ENCODE assay signal across 9 cellular contexts in the genomic region with DNA sequence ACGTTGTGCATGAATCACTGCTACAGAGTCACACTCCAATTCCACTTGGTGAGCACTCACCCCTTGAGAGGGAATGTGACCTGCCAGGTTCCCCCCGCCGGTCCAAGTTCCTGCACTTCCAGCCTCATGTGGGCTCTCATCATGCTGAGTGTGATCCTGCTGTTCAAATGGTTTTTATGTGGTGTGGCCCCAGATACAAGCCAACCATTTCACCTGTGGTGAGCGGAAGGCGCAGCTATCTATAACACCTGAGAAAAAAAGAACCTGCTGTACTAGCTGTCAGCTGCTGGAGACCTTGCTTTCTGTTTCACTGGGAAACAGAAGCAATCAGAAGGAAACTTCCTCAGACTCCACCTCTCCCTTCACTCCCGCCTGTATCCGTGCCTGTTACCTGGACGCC.
DNase-seq lines count a peak whose midpoint lies in the region; ATAC-seq, FAIRE-seq and TF ChIP-seq lines count a peak whose summit lies in the region.
"Had no signal": no experiment of that assay in that cellular context is flagged by ENCODE, and none has a peak within 500 bp of the region (broad histone marks: within the 10 kb centered on the region; RNA-seq: fewer than 3 reads in every experiment).

No MANE protein-coding gene starts in this region.

- H3K4me1 ChIP-seq in OCI-LY1 (ENCODE audit: insufficient read depth, low read length, severe bottlenecking) (peaks cover 64% of the 10 kb centered on the region), K562 (replicated peaks in 1 of 2; ENCODE audit: control insufficient read depth in 2 of 2, insufficient read depth in 2 of 2, low read length in 2 of 2) (peaks cover 2 to 4% of the 10 kb centered on the region in 2 experiments; a peak in 1 of 5 replicates), neuronal stem cell (ENCODE audit: control insufficient read depth in 2 of 2, insufficient read depth in 1 of 2, low read depth in 1 of 2, low read length in 2 of 2) (no peaks in the 10 kb centered on the region)

- no peak overlapping the region for H3K14ac ChIP-seq in neuronal stem cell (ENCODE audit: low read length)

- H2AFZ ChIP-seq in OCI-LY1 (ENCODE audit: low read length) (no peak overlapping the region), K562 (ENCODE audit: low read depth, low read length) (peak overlapping the region; percentile 70), neuronal stem cell (ENCODE audit: low read length) (peak overlapping the region; percentile 23)

- H3K79me2 ChIP-seq in OCI-LY1 (ENCODE audit: insufficient read depth, low read length) (no peaks in the 10 kb centered on the region), K562 (ENCODE audit: control insufficient read depth, insufficient read depth, low read length) (no peaks in the 10 kb centered on the region)

- H2BK5ac ChIP-seq in neuronal stem cell (ENCODE audit: low read length): no peak overlapping the region

- H3K27me3 ChIP-seq in OCI-LY1 (ENCODE audit: insufficient read depth, low read length) (no peaks in the 10 kb centered on the region), K562 (ENCODE audit: control insufficient read depth in 2 of 2, insufficient read depth in 2 of 2, low read length in 2 of 2) (peaks cover 7 to 27% of the 10 kb centered on the region in 2 experiments; a peak in 4 of 5 replicates), neuronal stem cell (ENCODE audit: control insufficient read depth in 3 of 3, insufficient read depth in 3 of 3, low read depth in 1 of 3, low read length in 3 of 3) (peaks cover 0 to 1% (median 0%) of the 10 kb centered on the region in 3 experiments)

- peak; percentile 62 for DNase-seq in GM10248 (ENCODE audit: extremely low spot score)
- no peak for DNase-seq in K562 (ENCODE audit: extremely low read depth in 1 of 4, low spot score in 3 of 4)
- DNase-seq in neuronal stem cell (ENCODE audit: low spot score): no peak
- DNase-seq in cortex of kidney (lab: John Stamatoyannopoulos, UW): no peak
- DNase-seq in pons (ENCODE audit: low spot score): no peak
- DNase-seq in mesenteric fat pad (ENCODE audit: low spot score): no peak
- DNase-seq: NCI-H1930 had no signal

- intact Hi-C loops in K562 (cut with micrococcal nuclease): no loop called here

- H2BK120ac ChIP-seq in neuronal stem cell (ENCODE audit: low read depth, low read length): no peak overlapping the region

- H3K9me2 ChIP-seq in OCI-LY1 (ENCODE audit: low read depth, low read length): no peaks in the 10 kb centered on the region

- H4K20me1 ChIP-seq in OCI-LY1 (ENCODE audit: insufficient read depth, low read length) (no peaks in the 10 kb centered on the region), K562 (replicated peaks; ENCODE audit: control insufficient read depth, insufficient read depth, low read length) (0 out of 2 replicates have a peak, but pooled peaks cover 5% of the 10 kb centered on the region)

- H3K18ac ChIP-seq in neuronal stem cell (ENCODE audit: low read length): no peak overlapping the region

- FAIRE-seq in K562 (lab: Jason Lieb, UNC): no peak

- TF ChIP-seq EP300 in K562 (IDR thresholded peaks at IDR 0.05; ENCODE audit: low read length): no peak

- no peak overlapping the region for H4K8ac ChIP-seq in neuronal stem cell (ENCODE audit: low read depth, low read length)

- WGBS in K562 (ENCODE audit: insufficient coverage, low coverage, missing lambda C conversion rate): 13% methylated on average over 8 of the region's 8 CpGs
- no CpG with 5 or more reads among the region's 8 CpGs for WGBS in neuronal stem cell (ENCODE audit: extremely low coverage in 2 of 2, insufficient read length in 2 of 2, insufficient replicate concordance in 1 of 2), 2 donors

- in situ Hi-C loops in K562 (cut with MboI): no loop called here

- H3K23ac ChIP-seq in neuronal stem cell (ENCODE audit: low read depth, low read length, poor library complexity): no peak overlapping the region

- H4K91ac ChIP-seq in neuronal stem cell (ENCODE audit: low read depth, low read length, poor library complexity): no peak overlapping the region

- no peak for TF ChIP-seq RAD21 in K562 (CRISPR knock-in tag; conservative IDR thresholded peaks at IDR 0.05 in 1 of 2, IDR thresholded peaks at IDR 0.05 in 1 of 2)

- H3K4me2 ChIP-seq in OCI-LY1 (ENCODE audit: low read length) (peak overlapping the region; percentile 70), K562 (ENCODE audit: insufficient read depth, low read length) (peak overlapping the region; percentile 30; the same call in 1 of the 2 replicates), neuronal stem cell (ENCODE audit: insufficient read depth, low read length, poor library complexity, severe bottlenecking) (no peak overlapping the region)

- H3K36me3 ChIP-seq in OCI-LY1 (ENCODE audit: insufficient read depth, low read length) (no peaks in the 10 kb centered on the region), K562 (ENCODE audit: control insufficient read depth, insufficient read depth, low read length) (no peaks in the 10 kb centered on the region), neuronal stem cell (replicated peaks in 1 of 2; ENCODE audit: control insufficient read depth in 2 of 2, insufficient read depth in 2 of 2, low read length in 2 of 2) (no peaks in the 10 kb centered on the region)

- no peak for TF ChIP-seq CTCF in GM10248 (IDR thresholded peaks at IDR 0.05; ENCODE audit: control extremely low read depth, extremely low read depth, low read depth, missing control alignments)
- no peak for TF ChIP-seq CTCF in OCI-LY1 (IDR thresholded peaks at IDR 0.05; ENCODE audit: low read length)
- no peak for TF ChIP-seq CTCF in K562 (IDR thresholded peaks at IDR 0.05 in 2 of 3, conservative IDR thresholded peaks at IDR 0.05 in 1 of 3; ENCODE audit: insufficient read depth in 2 of 3, low read depth in 1 of 3, low read length in 3 of 3)

- peaks cover 12% of the 10 kb centered on the region; the same call in 1 of the 2 replicates for H3F3A ChIP-seq in OCI-LY1 (ENCODE audit: insufficient read depth, low read length)

- POLR2A ChIA-PET in GM10248 (lab: Yijun Ruan, JAX): interaction anchor here (0.6 kb wide), 1 partner anchor 139 kb away, joined by 7 read pairs; no protein-coding TSS in a partner anchor
- POLR2A ChIA-PET in K562 (lab: Yijun Ruan, JAX): interaction anchor here (0.6 to 1.4 kb wide), 3 partner anchors 8 to 74 kb away, joined by 3 to 7 read pairs (median 3); no protein-coding TSS in a partner anchor

- H3K4me3 ChIP-seq in OCI-LY1 (ENCODE audit: low read depth, low read length, poor library complexity, severe bottlenecking) (peak overlapping the region; percentile 55), K562 (no peak overlapping the region), neuronal stem cell (ENCODE audit: low read length in 2 of 2) (no peak overlapping the region)

- no peak overlapping the region for H2BK15ac ChIP-seq in neuronal stem cell (ENCODE audit: low read length)

- TF ChIP-seq POLR2A in K562 (conservative IDR thresholded peaks at IDR 0.05): no peak

- H3K4ac ChIP-seq in neuronal stem cell (ENCODE audit: low read length): no peak overlapping the region

- ATAC-seq in K562 (peak; percentile 19), HG02571 (IDR thresholded peaks at IDR 0.05; ENCODE audit: unreplicated experiment) (no peak)

- no peak overlapping the region for H2BK12ac ChIP-seq in neuronal stem cell (ENCODE audit: low read length)

- CTCF ChIA-PET in GM10248 (lab: Yijun Ruan, JAX) (interaction anchor here (1.1 to 24.4 kb wide), 4 partner anchors 7 to 77 kb away, joined by 3 to 858 read pairs (median 75); partner anchors contain the start of gene ID3), K562 (lab: Yijun Ruan, JAX; ENCODE audit: low intra/inter-chr PET ratio) (interaction anchor here (0.7 kb wide), 1 partner anchor 579 kb away, joined by 4 read pairs; no protein-coding TSS in a partner anchor)

- peak overlapping the region; percentile 75 for H3K27ac ChIP-seq in OCI-LY1 (ENCODE audit: low read depth, low read length, poor library complexity, severe bottlenecking)
- no peak overlapping the region for H3K27ac ChIP-seq in K562 (ENCODE audit: extremely low read depth, low read depth, low read length)
- H3K27ac ChIP-seq in neuronal stem cell (replicated peaks; ENCODE audit: low read length): no peak overlapping the region

- peak overlapping the region; percentile 36 for H3K9ac ChIP-seq in OCI-LY1 (ENCODE audit: low read length)
- H3K9ac ChIP-seq in K562 (ENCODE audit: insufficient read depth in 1 of 2, low read depth in 2 of 2, low read length in 2 of 2): no peak overlapping the region
- no peak overlapping the region for H3K9ac ChIP-seq in neuronal stem cell (ENCODE audit: low read depth, low read length, poor library complexity)

- BruUV-seq in K562 (replicated peaks; lab: Mats Ljungman, UMichigan): no TSS peak

- H3K79me1 ChIP-seq in neuronal stem cell (ENCODE audit: low read depth, low read length): no peaks in the 10 kb centered on the region

- no peaks in the 10 kb centered on the region for H3K9me1 ChIP-seq in K562 (ENCODE audit: control insufficient read depth, insufficient read depth, low read length)

- H3K9me3 ChIP-seq in OCI-LY1 (ENCODE audit: low read length) (no peaks in the 10 kb centered on the region), K562 (replicated peaks; ENCODE audit: control insufficient read depth, insufficient read depth, low read depth, low read length) (no peaks in the 10 kb centered on the region), neuronal stem cell (replicated peaks in 1 of 2; ENCODE audit: control insufficient read depth in 2 of 2, insufficient read depth in 1 of 2, low read depth in 1 of 2, low read length in 2 of 2) (no peaks in the 10 kb centered on the region)

- H2AK5ac ChIP-seq in neuronal stem cell (ENCODE audit: low read depth, low read length): no peak overlapping the region

TF ChIP-seq in K562, 482 proteins besides CTCF, POLR2A, EP300 and RAD21 (continues in another document):
- TF ChIP-seq SRSF7 (optimal IDR thresholded peaks at IDR 0.05; ENCODE audit: low read depth, low read length): no peak
- TF ChIP-seq, protein P1, sequence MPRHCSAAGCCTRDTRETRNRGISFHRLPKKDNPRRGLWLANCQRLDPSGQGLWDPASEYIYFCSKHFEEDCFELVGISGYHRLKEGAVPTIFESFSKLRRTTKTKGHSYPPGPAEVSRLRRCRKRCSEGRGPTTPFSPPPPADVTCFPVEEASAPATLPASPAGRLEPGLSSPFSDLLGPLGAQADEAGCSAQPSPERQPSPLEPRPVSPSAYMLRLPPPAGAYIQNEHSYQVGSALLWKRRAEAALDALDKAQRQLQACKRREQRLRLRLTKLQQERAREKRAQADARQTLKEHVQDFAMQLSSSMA (CRISPR knock-in tag; IDR thresholded peaks at IDR 0.05): no peak
- no peak for TF ChIP-seq TEAD4 (IDR thresholded peaks at IDR 0.05; ENCODE audit: low read length)
- no peak for TF ChIP-seq TEAD4 (CRISPR knock-in tag; IDR thresholded peaks at IDR 0.05; ENCODE audit: borderline replicate concordance)
